8 cellular contexts compared by ENCODE assay signal in the genomic region with DNA sequence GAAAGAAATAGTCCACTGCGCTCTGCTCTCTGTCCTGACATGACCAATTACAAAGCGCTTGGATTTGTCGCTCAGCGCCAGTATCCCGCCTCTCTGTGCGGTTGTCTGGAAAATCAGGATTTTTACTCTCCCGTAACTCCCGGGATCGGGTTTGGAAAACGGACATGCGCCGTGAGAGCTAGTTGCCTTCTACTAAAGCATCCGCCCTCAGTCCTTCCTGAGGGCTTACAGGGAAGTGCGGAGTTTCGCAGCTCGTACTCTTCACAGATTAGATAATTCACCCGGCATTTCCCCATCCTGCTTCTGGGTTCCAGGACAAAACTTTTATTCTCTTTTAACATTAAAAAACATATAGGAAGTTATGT. TPM values are rescaled to one million over a fixed set of nuclear protein-coding genes. Genes with fewer than 3 reads are reported as not detected.
DNase-seq lines count a peak whose midpoint lies in the region; ATAC-seq and TF ChIP-seq lines count a peak whose summit lies in the region.

No MANE protein-coding gene starts in this region.

- TF ChIP-seq CTCF in WTC11 (IDR thresholded peaks at IDR 0.05) (no peak), spleen (IDR thresholded peaks at IDR 0.05 in 8 of 11, conservative IDR thresholded peaks at IDR 0.05 in 3 of 11) (peak in 1 of 11 experiments; percentile 10)

- H3K4me1 ChIP-seq in ACC112 (ENCODE audit: control insufficient read depth, insufficient read depth, low read length, unreplicated experiment) (peaks cover 24% of the 10 kb centered on the region), spleen (peaks cover 11 to 63% (median 37%) of the 10 kb centered on the region in 6 donors)

- no peaks in the 10 kb centered on the region; the same call in 1 of the 2 replicates for H3K36me3 Mint-ChIP-seq in WTC11

- CTCF ChIA-PET in WTC11 (lab: Charles Lee), result interaction anchor here (0.7 to 2.9 kb wide), 17 partner anchors 32 to 818 kb away, joined by 3 to 13 read pairs (median 4); a partner anchor contains a TSS

- H3K4me3 Mint-ChIP-seq in WTC11, result peak overlapping the region; percentile 93

- H3K79me2 ChIP-seq in ACC112 (ENCODE audit: control insufficient read depth, insufficient read depth, low read length, unreplicated experiment), result peaks cover 59% of the 10 kb centered on the region

- peaks cover 38% of the 10 kb centered on the region for H3K4me1 Mint-ChIP-seq in WTC11

- peak overlapping the region; percentile 98 for H3K27ac Mint-ChIP-seq in WTC11

- H3K4me3 ChIP-seq in ACC112 (ENCODE audit: low read depth, low read length), result peak overlapping the region; percentile 86
- peak overlapping the region; percentile 65 to 95 (median 75) for H3K4me3 ChIP-seq in spleen

- WGBS in spleen, 5 donors, result 0 to 1% (median 0%) methylated on average over 17 of the region's 17 CpGs

- H3K36me3 ChIP-seq in ACC112 (ENCODE audit: insufficient read depth, low read length) (no peaks in the 10 kb centered on the region), spleen (no peaks in the 10 kb centered on the region)

- TF ChIP-seq POLR2A in spleen (IDR thresholded peaks at IDR 0.05), result peak in 2 of 3 donors; percentile 74 to 96

- H3K9me3 ChIP-seq in spleen, result no peaks in the 10 kb centered on the region

- DNase-seq in NCI-H2196 treated with DMSO at 0.1 percent for 48 hours (lab: John Stamatoyannopoulos, UW; ENCODE audit: unreplicated experiment) (peak; percentile 96), WTC11 (ENCODE audit: low spot score) (peak; percentile 90), iris pigment epithelial cell (ENCODE audit: low read depth) (peak; percentile 100), spleen (peak; percentile 91)
- DNase-seq in central memory CD4-positive, alpha-beta T cell, result peak; percentile 82

- H3K27ac ChIP-seq in ACC112 (ENCODE audit: low read depth, low read length) (peak overlapping the region; percentile 87), spleen (peak overlapping the region; percentile 90 to 97 (median 95))

- POLR2A ChIA-PET in WTC11 (lab: Charles Lee), result interaction anchor here (0.8 to 1.9 kb wide), 9 partner anchors 8 to 240 kb away, joined by 3 to 9 read pairs (median 4); a partner anchor contains a TSS

- ATAC-seq in GM18868 (IDR thresholded peaks at IDR 0.05; ENCODE audit: unreplicated experiment) (peak; percentile 35), HG03135 (IDR thresholded peaks at IDR 0.05; ENCODE audit: unreplicated experiment) (peak; percentile 36), WTC11 (peak; percentile 72)

- H3K9me3 Mint-ChIP-seq in WTC11, result no peaks in the 10 kb centered on the region

- intact Hi-C loops in spleen (cut with DNase I; ENCODE audit: low total_unique reads), result no loop called here

- no peaks in the 10 kb centered on the region for H3K27me3 Mint-ChIP-seq in WTC11 (ENCODE audit: low read depth)

- peak overlapping the region; percentile 90 for H2AFZ ChIP-seq in ACC112 (ENCODE audit: low read length, unreplicated experiment)

- H3K27me3 ChIP-seq in ACC112 (ENCODE audit: insufficient read depth, low read length), result no peaks in the 10 kb centered on the region
- no peaks in the 10 kb centered on the region for H3K27me3 ChIP-seq in spleen (replicated peaks in 1 of 7)

TF ChIP-seq in WTC11, 78 proteins besides CTCF, POLR2A, EP300 and RAD21:
- TF ChIP-seq, protein P1, sequence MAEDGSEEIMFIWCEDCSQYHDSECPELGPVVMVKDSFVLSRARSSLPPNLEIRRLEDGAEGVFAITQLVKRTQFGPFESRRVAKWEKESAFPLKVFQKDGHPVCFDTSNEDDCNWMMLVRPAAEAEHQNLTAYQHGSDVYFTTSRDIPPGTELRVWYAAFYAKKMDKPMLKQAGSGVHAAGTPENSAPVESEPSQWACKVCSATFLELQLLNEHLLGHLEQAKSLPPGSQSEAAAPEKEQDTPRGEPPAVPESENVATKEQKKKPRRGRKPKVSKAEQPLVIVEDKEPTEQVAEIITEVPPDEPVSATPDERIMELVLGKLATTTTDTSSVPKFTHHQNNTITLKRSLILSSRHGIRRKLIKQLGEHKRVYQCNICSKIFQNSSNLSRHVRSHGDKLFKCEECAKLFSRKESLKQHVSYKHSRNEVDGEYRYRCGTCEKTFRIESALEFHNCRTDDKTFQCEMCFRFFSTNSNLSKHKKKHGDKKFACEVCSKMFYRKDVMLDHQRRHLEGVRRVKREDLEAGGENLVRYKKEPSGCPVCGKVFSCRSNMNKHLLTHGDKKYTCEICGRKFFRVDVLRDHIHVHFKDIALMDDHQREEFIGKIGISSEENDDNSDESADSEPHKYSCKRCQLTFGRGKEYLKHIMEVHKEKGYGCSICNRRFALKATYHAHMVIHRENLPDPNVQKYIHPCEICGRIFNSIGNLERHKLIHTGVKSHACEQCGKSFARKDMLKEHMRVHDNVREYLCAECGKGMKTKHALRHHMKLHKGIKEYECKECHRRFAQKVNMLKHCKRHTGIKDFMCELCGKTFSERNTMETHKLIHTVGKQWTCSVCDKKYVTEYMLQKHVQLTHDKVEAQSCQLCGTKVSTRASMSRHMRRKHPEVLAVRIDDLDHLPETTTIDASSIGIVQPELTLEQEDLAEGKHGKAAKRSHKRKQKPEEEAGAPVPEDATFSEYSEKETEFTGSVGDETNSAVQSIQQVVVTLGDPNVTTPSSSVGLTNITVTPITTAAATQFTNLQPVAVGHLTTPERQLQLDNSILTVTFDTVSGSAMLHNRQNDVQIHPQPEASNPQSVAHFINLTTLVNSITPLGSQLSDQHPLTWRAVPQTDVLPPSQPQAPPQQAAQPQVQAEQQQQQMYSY (CRISPR knock-in tag; IDR thresholded peaks at IDR 0.05), result peak; percentile 93
- no peak for TF ChIP-seq ZNF138 (CRISPR knock-in tag; conservative IDR thresholded peaks at IDR 0.05)
- 0 out of 2 replicates have a peak, but pooled peaks have one; percentile 32 for TF ChIP-seq NFYB (CRISPR knock-in tag; conservative IDR thresholded peaks at IDR 0.05; ENCODE audit: low read depth)
TF ChIP-seq in WTC11: peak in this region for 2.

RNA-seq across cellular contexts. Expression of a gene that starts 0.4 kb away (rescaled TPM):
- 16.5 to 20.9 TPM (median 17.0 TPM) in 3 replicates for total RNA-seq in WTC11 (2021)
- total RNA-seq in spleen, result 10 to 100 TPM; 10.4 to 18.8 (median 13.6) TPM
- polyA plus RNA-seq in spleen, result 10 to 100 TPM; 11.7 to 16.3 (median 14.3) TPM

RNA-seq across cellular contexts. Expression of a gene that starts 0.7 kb away (rescaled TPM):
- total RNA-seq in WTC11 (2021) (7.4 to 9.9 TPM (median 8.4 TPM) in 3 replicates), spleen (1 to 10 TPM; 4.1 to 9.0 (median 6.2) TPM)
- 1 to 10 TPM; 2.8 to 2.9 (median 2.8) TPM for polyA plus RNA-seq in spleen

Comparison
In these comparisons a context has a peak if more than half of its experiments do, and no peak if none do; other contexts are left out.
1. Peak in every context shown above with its lines: DNase-seq, ATAC-seq, H3K4me3 ChIP-seq and H3K27ac ChIP-seq.